ENCODE assay signal across 24 cellular contexts in genomic region chr19:40023969-40024368, GRCh38. TPM values are rescaled to one million over a fixed set of nuclear protein-coding genes. Genes with fewer than 3 reads are reported as not detected.
DNase-seq lines count a peak whose midpoint lies in the region; ATAC-seq, FAIRE-seq and TF ChIP-seq lines count a peak whose summit lies in the region.
"Had no signal": no experiment of that assay in that cellular context is flagged by ENCODE, and none has a peak within 500 bp of the region (broad histone marks: within the 10 kb centered on the region; RNA-seq: fewer than 3 reads in every experiment).

No MANE protein-coding gene starts in this region.

- no peaks in the 10 kb centered on the region for H3K4me1 Mint-ChIP-seq in activated T-helper 2 cell treated with anti-CD3 and anti-CD28 coated beads, Interferon-gamma antibody, Interleukin-2, Interleukin-4, amounts not matched to agents 10 μg/mL and 5 μg/mL and 100 μg/mL, durations not matched to agents 14 hours and 24 hours and 36 hours (ENCODE audit: low read depth)
- no peaks in the 10 kb centered on the region for H3K4me1 Mint-ChIP-seq in MCF 10A (ENCODE audit: insufficient read depth, unreplicated experiment)
- H3K4me1 Mint-ChIP-seq: CD14-positive monocyte had no signal

- H3K4me3 Mint-ChIP-seq in activated T-helper 2 cell treated with anti-CD3 and anti-CD28 coated beads, Interferon-gamma antibody, Interleukin-2, Interleukin-4, amounts not matched to agents 10 μg/mL and 5 μg/mL and 100 μg/mL, durations not matched to agents 14 hours and 24 hours and 36 hours (ENCODE audit: low read depth) = no peak overlapping the region
- no peak overlapping the region for H3K4me3 Mint-ChIP-seq in MCF 10A (ENCODE audit: unreplicated experiment)
- H3K4me3 Mint-ChIP-seq: CD14-positive monocyte; CD4-positive, alpha-beta T cell had no signal

- H3K27me3 ChIP-seq in liver (ENCODE audit: control insufficient read depth in 4 of 4, insufficient read depth in 4 of 4, low read length in 3 of 4) = no peaks in the 10 kb centered on the region
- H3K27me3 ChIP-seq in right lobe of liver = no peaks in the 10 kb centered on the region
- H3K27me3 ChIP-seq in bronchial epithelial cell (ENCODE audit: control insufficient read depth, insufficient read depth, low read length) = no peaks in the 10 kb centered on the region
- H3K27me3 ChIP-seq in subcutaneous abdominal adipose tissue (ENCODE audit: control insufficient read depth in 5 of 5, insufficient read depth in 4 of 5, low read length in 5 of 5) = no peaks in the 10 kb centered on the region
- H3K27me3 ChIP-seq: BE2C; BLaER1 treated with 17β-estradiol and CSF1 and Interleukin-3, amounts not matched to agents 10 nM and 100 nM had no signal

- H3K9me3 ChIP-seq in liver (ENCODE audit: control insufficient read depth in 4 of 4, low read length in 3 of 4) (peaks cover 28 to 86% (median 49%) of the 10 kb centered on the region in 4 donors), right lobe of liver (peaks cover 0 to 52% (median 20%) of the 10 kb centered on the region in 4 donors), subcutaneous abdominal adipose tissue (ENCODE audit: control insufficient read depth in 5 of 5, low read length in 5 of 5) (peaks cover 28 to 68% (median 56%) of the 10 kb centered on the region in 5 donors)

- CTCF ChIA-PET in MCF 10A (lab: Yijun Ruan, JAX) = interaction anchor here (0.6 kb wide), 1 partner anchor 26 kb away, joined by 3 read pairs; no protein-coding TSS in a partner anchor

- H3K36me3 Mint-ChIP-seq in activated T-helper 2 cell treated with anti-CD3 and anti-CD28 coated beads, Interferon-gamma antibody, Interleukin-2, Interleukin-4, amounts not matched to agents 10 μg/mL and 5 μg/mL and 100 μg/mL, durations not matched to agents 14 hours and 24 hours and 36 hours (ENCODE audit: low read depth) = peaks cover 12% of the 10 kb centered on the region
- H3K36me3 Mint-ChIP-seq in MCF 10A (ENCODE audit: insufficient read depth, unreplicated experiment) = no peaks in the 10 kb centered on the region
- H3K36me3 Mint-ChIP-seq: CD14-positive monocyte had no signal

- BruUV-seq in MCF 10A (replicated peaks; lab: Mats Ljungman, UMichigan) = no TSS peak

- H3K9ac ChIP-seq in liver (ENCODE audit: low read depth in 1 of 2, low read length in 2 of 2) = no peak overlapping the region
- no peak overlapping the region for H3K9ac ChIP-seq in subcutaneous abdominal adipose tissue (ENCODE audit: low read length in 5 of 5)
- H3K9ac ChIP-seq: BLaER1 treated with 17β-estradiol and CSF1 and Interleukin-3, amounts not matched to agents 10 nM and 100 nM; GM23248 had no signal

- DNase-seq in right lobe of liver = no peak
- no peak for DNase-seq in bronchial epithelial cell (ENCODE audit: low read depth)
- DNase-seq in activated T-helper 2 cell treated with anti-CD3 and anti-CD28 coated beads, Interferon-gamma antibody, Interleukin-2, Interleukin-4, amounts not matched to agents 10 μg/mL and 5 μg/mL and 100 μg/mL, durations not matched to agents 14 hours and 24 hours and 36 hours (ENCODE audit: low spot score) = no peak
- no peak for DNase-seq in MCF 10A (ENCODE audit: unreplicated experiment)
- DNase-seq: ACHN; AML-193; BE2C; CD4-positive, alpha-beta T cell; COR-L47; DMS153; DND-41; GM23248; H7; HCEC 1CT had no signal

- no peaks in the 10 kb centered on the region for H3K4me1 ChIP-seq in liver (ENCODE audit: control insufficient read depth in 4 of 4, insufficient read depth in 4 of 4, low read length in 3 of 4)
- no peaks in the 10 kb centered on the region for H3K4me1 ChIP-seq in right lobe of liver
- H3K4me1 ChIP-seq in subcutaneous abdominal adipose tissue (ENCODE audit: control insufficient read depth in 5 of 5, insufficient read depth in 5 of 5, low read length in 5 of 5) = no peaks in the 10 kb centered on the region
- H3K4me1 ChIP-seq: BE2C; BLaER1 treated with 17β-estradiol and CSF1 and Interleukin-3, amounts not matched to agents 10 nM and 100 nM had no signal

- H3K27me3 Mint-ChIP-seq in activated T-helper 2 cell treated with anti-CD3 and anti-CD28 coated beads, Interferon-gamma antibody, Interleukin-2, Interleukin-4, amounts not matched to agents 10 μg/mL and 5 μg/mL and 100 μg/mL, durations not matched to agents 14 hours and 24 hours and 36 hours (ENCODE audit: low read depth) = no peaks in the 10 kb centered on the region
- no peaks in the 10 kb centered on the region for H3K27me3 Mint-ChIP-seq in MCF 10A (ENCODE audit: insufficient read depth, unreplicated experiment)
- H3K27me3 Mint-ChIP-seq: CD4-positive, alpha-beta T cell had no signal

- H3K9me3 Mint-ChIP-seq in activated T-helper 2 cell treated with anti-CD3 and anti-CD28 coated beads, Interferon-gamma antibody, Interleukin-2, Interleukin-4, amounts not matched to agents 10 μg/mL and 5 μg/mL and 100 μg/mL, durations not matched to agents 14 hours and 24 hours and 36 hours = peaks cover 85% of the 10 kb centered on the region
- peaks cover 42% of the 10 kb centered on the region for H3K9me3 Mint-ChIP-seq in MCF 10A (ENCODE audit: unreplicated experiment)

- WGBS in liver = 86% methylated on average over 3 of the region's 3 CpGs
- 67% methylated on average over 2 of the region's 3 CpGs for WGBS in right lobe of liver (ENCODE audit: insufficient coverage, low coverage, low lambda C conversion rate, missing lambda C conversion rate)

- TF ChIP-seq CTCF in liver (IDR thresholded peaks at IDR 0.05; ENCODE audit: low read depth, low read length, missing input control) (no peak), right lobe of liver (IDR thresholded peaks at IDR 0.05) (no peak), bronchial epithelial cell (IDR thresholded peaks at IDR 0.05; ENCODE audit: insufficient read depth, low read length, severe bottlenecking) (no peak), MCF 10A (IDR thresholded peaks at IDR 0.05; ENCODE audit: unreplicated experiment) (no peak)

- H3K36me3 ChIP-seq in liver (ENCODE audit: control insufficient read depth in 4 of 4, insufficient read depth in 3 of 4, low read depth in 1 of 4, low read length in 3 of 4) = no peaks in the 10 kb centered on the region
- H3K36me3 ChIP-seq in right lobe of liver = no peaks in the 10 kb centered on the region
- H3K36me3 ChIP-seq in bronchial epithelial cell (ENCODE audit: control insufficient read depth, insufficient read depth, low read length) = no peaks in the 10 kb centered on the region
- H3K36me3 ChIP-seq in subcutaneous abdominal adipose tissue (ENCODE audit: control insufficient read depth in 5 of 5, insufficient read depth in 5 of 5, low read length in 5 of 5) = no peaks in the 10 kb centered on the region
- H3K36me3 ChIP-seq: BE2C had no signal

- TF ChIP-seq POLR2A in right lobe of liver (IDR thresholded peaks at IDR 0.05) = no peak

- FAIRE-seq in bronchial epithelial cell (lab: Jason Lieb, UNC) = peak; percentile 79
- FAIRE-seq: A204.1, G401.6, GM12892, GM19239, H1 had no signal

- H3K4me3 ChIP-seq in liver (ENCODE audit: low read depth in 1 of 3, low read length in 3 of 3) (peak overlapping the region in 2 of 3 donors; percentile 36 to 52), right lobe of liver (no peak overlapping the region), bronchial epithelial cell (ENCODE audit: low read depth, low read length) (no peak overlapping the region), subcutaneous abdominal adipose tissue (ENCODE audit: low read depth in 1 of 5, low read length in 5 of 5) (peak overlapping the region in 3 of 5 donors; percentile 35 to 42 (median 35))
- H3K4me3 ChIP-seq: GM23248 had no signal

- POLR2A ChIA-PET in MCF 10A (lab: Yijun Ruan, JAX) = no interaction called here

- intact Hi-C loops in right lobe of liver (cut with DNase I) = no loop called here
- intact Hi-C loops in activated T-helper 2 cell treated with anti-CD3 and anti-CD28 coated beads, Interferon-gamma antibody, Interleukin-2, Interleukin-4, amounts not matched to agents 10 μg/mL and 5 μg/mL and 100 μg/mL, durations not matched to agents 14 hours and 24 hours and 36 hours (cut with micrococcal nuclease) = no loop called here
- intact Hi-C loops in MCF 10A (cut with micrococcal nuclease) = no loop called here

- TF ChIP-seq RAD21 in liver (IDR thresholded peaks at IDR 0.05) = no peak

- no peak overlapping the region for H3K27ac ChIP-seq in liver (ENCODE audit: low read depth in 1 of 2, low read length in 2 of 2)
- H3K27ac ChIP-seq in right lobe of liver = no peak overlapping the region
- H3K27ac ChIP-seq in subcutaneous abdominal adipose tissue (ENCODE audit: low read depth, low read length) = no peak overlapping the region
- H3K27ac ChIP-seq: 22Rv1; BLaER1 treated with 17β-estradiol and CSF1 and Interleukin-3, amounts not matched to agents 10 nM and 100 nM; GM23248 had no signal

- ATAC-seq in right lobe of liver = no peak

- no peak overlapping the region for H3K27ac Mint-ChIP-seq in activated T-helper 2 cell treated with anti-CD3 and anti-CD28 coated beads, Interferon-gamma antibody, Interleukin-2, Interleukin-4, amounts not matched to agents 10 μg/mL and 5 μg/mL and 100 μg/mL, durations not matched to agents 14 hours and 24 hours and 36 hours
- H3K27ac Mint-ChIP-seq in MCF 10A (ENCODE audit: low read depth, unreplicated experiment) = no peak overlapping the region
- H3K27ac Mint-ChIP-seq: CD14-positive monocyte; CD4-positive, alpha-beta T cell had no signal

TF ChIP-seq in liver, 16 proteins besides CTCF, POLR2A, EP300 and RAD21 (continues in another document):
- TF ChIP-seq JUND (IDR thresholded peaks at IDR 0.05) = no peak
- TF ChIP-seq HNF4A (conservative IDR thresholded peaks at IDR 0.05) = no peak
- TF ChIP-seq GABPA (IDR thresholded peaks at IDR 0.05 in 1 of 2, conservative IDR thresholded peaks at IDR 0.05 in 1 of 2) = no peak

RNA-seq across cellular contexts. Expression of gene ZNF546, which starts 27.1 kb away (rescaled TPM):
- total RNA-seq in liver = 1 to 10 TPM; 2.3 to 4.9 TPM
- 1 to 10 TPM; 1.1 to 2.0 TPM for polyA plus RNA-seq in liver
- 1 to 10 TPM; 1.5 to 5.4 (median 3.5) TPM for total RNA-seq in right lobe of liver
- total RNA-seq in bronchial epithelial cell = 2.2 and 2.4 TPM in 2 replicates
- 4.6 and 5.2 TPM in 2 replicates for total RNA-seq in activated T-helper 2 cell treated with anti-CD3 and anti-CD28 coated beads, Interferon-gamma antibody, Interleukin-2, Interleukin-4, amounts not matched to agents 10 μg/mL and 5 μg/mL and 100 μg/mL, durations not matched to agents 14 hours and 24 hours and 36 hours
- total RNA-seq in MCF 10A (2022) = 5.2 and 6.3 TPM in 2 replicates

RNA-seq across cellular contexts. Expression of gene ZNF780B, which starts 32.1 kb away (rescaled TPM):
- total RNA-seq in liver = 10 to 100 TPM in 1 of 2 donors, 1 to 10 TPM in 1; 7.8 to 18.0 TPM
- 1 to 10 TPM; 1.4 to 3.8 TPM for polyA plus RNA-seq in liver
- total RNA-seq in right lobe of liver = 1 to 10 TPM; 3.2 to 9.6 (median 5.8) TPM
- total RNA-seq in bronchial epithelial cell = 7.9 and 11.0 TPM in 2 replicates
- 19.5 and 20.5 TPM in 2 replicates for total RNA-seq in activated T-helper 2 cell treated with anti-CD3 and anti-CD28 coated beads, Interferon-gamma antibody, Interleukin-2, Interleukin-4, amounts not matched to agents 10 μg/mL and 5 μg/mL and 100 μg/mL, durations not matched to agents 14 hours and 24 hours and 36 hours
- total RNA-seq in MCF 10A (2022) = 10.2 and 12.8 TPM in 2 replicates

RNA-seq across cellular contexts. Expression of gene PSMC4, which starts 53.0 kb away (rescaled TPM):
- 10 to 100 TPM; 70.7 to 88.7 TPM for total RNA-seq in liver
- 10 to 100 TPM; 46.0 to 89.3 TPM for polyA plus RNA-seq in liver
- total RNA-seq in right lobe of liver = 100 to 1,000 TPM in 1 of 6 experiments, 10 to 100 TPM in 5; 40.0 to 106 (median 52.5) TPM
- 89.2 and 99.3 TPM in 2 replicates for total RNA-seq in bronchial epithelial cell
- 169 and 174 TPM in 2 replicates for total RNA-seq in activated T-helper 2 cell treated with anti-CD3 and anti-CD28 coated beads, Interferon-gamma antibody, Interleukin-2, Interleukin-4, amounts not matched to agents 10 μg/mL and 5 μg/mL and 100 μg/mL, durations not matched to agents 14 hours and 24 hours and 36 hours
- total RNA-seq in MCF 10A (2022) = 105 and 108 TPM in 2 replicates

Comparison
In these comparisons a context has a peak if more than half of its experiments do, and no peak if none do; other contexts are left out.
1. H3K4me3 ChIP-seq: peak in liver (2 of 3) and subcutaneous abdominal adipose tissue (3 of 5); none in right lobe of liver (0 of 3) and bronchial epithelial cell (single experiment).